ENCODE assay signal across 10 cellular contexts in genomic region chr5:140358738-140359310, GRCh38. TPM values are rescaled to one million over a fixed set of nuclear protein-coding genes. Genes with fewer than 3 reads are reported as not detected.
DNase-seq lines count a peak whose midpoint lies in the region; ATAC-seq lines count a peak whose summit lies in the region.
"Had no signal": no experiment of that assay in that cellular context is flagged by ENCODE, and none has a peak within 500 bp of the region (broad histone marks: within the 10 kb centered on the region; RNA-seq: fewer than 3 reads in every experiment).

No MANE protein-coding gene starts in this region.

- no peak overlapping the region for H3K4me2 ChIP-seq in neuronal stem cell (ENCODE audit: insufficient read depth, low read length, poor library complexity, severe bottlenecking)

- WGBS in neuronal stem cell (ENCODE audit: extremely low coverage in 2 of 2, insufficient read length in 2 of 2, insufficient replicate concordance in 1 of 2), 2 donors, result no CpG with 5 or more reads among the region's 4 CpGs

- H3K36me3 Mint-ChIP-seq in activated T-helper 1 cell treated with anti-CD3 and anti-CD28 coated beads, Interleukin-12 subunit alpha, Interleukin-12 subunit beta, Interleukin-2, Interleukin-4 antibody, amounts not matched to agents 30 ng/mL and 10 ng/mL and 1 ng/mL, durations not matched to agents 14 hours and 24 hours and 36 hours (ENCODE audit: low read depth), result no peaks in the 10 kb centered on the region
- H3K36me3 Mint-ChIP-seq: activated naive CD8-positive, alpha-beta T cell had no signal

- H3K9me3 Mint-ChIP-seq in activated T-helper 1 cell treated with anti-CD3 and anti-CD28 coated beads, Interleukin-12 subunit alpha, Interleukin-12 subunit beta, Interleukin-2, Interleukin-4 antibody, amounts not matched to agents 30 ng/mL and 10 ng/mL and 1 ng/mL, durations not matched to agents 14 hours and 24 hours and 36 hours, result no peaks in the 10 kb centered on the region
- H3K9me3 Mint-ChIP-seq: stimulated activated naive CD8-positive, alpha-beta T cell treated with anti-CD3 and anti-CD28 coated beads, Interleukin-15, Interleukin-2, amounts not matched to agents 100 ng/mL and 50 ng/mL, for 24 hours had no signal

- peaks cover 0 to 3% (median 2%) of the 10 kb centered on the region in 3 experiments for H3K27me3 ChIP-seq in neuronal stem cell (ENCODE audit: control insufficient read depth in 3 of 3, insufficient read depth in 3 of 3, low read depth in 1 of 3, low read length in 3 of 3)

- DNase-seq in ELR (ENCODE audit: low read depth) (peak; percentile 78), NCI-H1694 treated with DMSO at 0.1 percent for 48 hours (lab: John Stamatoyannopoulos, UW) (peak; percentile 22), cerebellar cortex (ENCODE audit: low spot score) (peak; percentile 61), neuronal stem cell (ENCODE audit: low spot score) (peak; percentile 54)
- DNase-seq in activated T-helper 1 cell treated with anti-CD3 and anti-CD28 coated beads, Interleukin-12 subunit alpha, Interleukin-12 subunit beta, Interleukin-2, Interleukin-4 antibody, amounts not matched to agents 30 ng/mL and 10 ng/mL and 1 ng/mL, durations not matched to agents 14 hours and 24 hours and 36 hours (ENCODE audit: low spot score), result no peak

- H3K4ac ChIP-seq in neuronal stem cell (ENCODE audit: low read length), result no peak overlapping the region

- H4K91ac ChIP-seq in neuronal stem cell (ENCODE audit: low read depth, low read length, poor library complexity), result no peak overlapping the region

- H3K36me3 ChIP-seq in neuronal stem cell (replicated peaks in 1 of 2; ENCODE audit: control insufficient read depth in 2 of 2, insufficient read depth in 2 of 2, low read length in 2 of 2), result no peaks in the 10 kb centered on the region

- H3K27me3 Mint-ChIP-seq in activated T-helper 1 cell treated with anti-CD3 and anti-CD28 coated beads, Interleukin-12 subunit alpha, Interleukin-12 subunit beta, Interleukin-2, Interleukin-4 antibody, amounts not matched to agents 30 ng/mL and 10 ng/mL and 1 ng/mL, durations not matched to agents 14 hours and 24 hours and 36 hours (ENCODE audit: insufficient read depth), result peaks cover 4% of the 10 kb centered on the region

- no peak overlapping the region for H3K27ac ChIP-seq in neuronal stem cell (replicated peaks; ENCODE audit: low read length)

- no peak overlapping the region for H2BK5ac ChIP-seq in neuronal stem cell (ENCODE audit: low read length)

- H3K4me1 Mint-ChIP-seq in activated T-helper 1 cell treated with anti-CD3 and anti-CD28 coated beads, Interleukin-12 subunit alpha, Interleukin-12 subunit beta, Interleukin-2, Interleukin-4 antibody, amounts not matched to agents 30 ng/mL and 10 ng/mL and 1 ng/mL, durations not matched to agents 14 hours and 24 hours and 36 hours (ENCODE audit: low read depth), result peaks cover 23% of the 10 kb centered on the region

- no peak overlapping the region for H2AFZ ChIP-seq in neuronal stem cell (ENCODE audit: low read length)

- H2BK120ac ChIP-seq in neuronal stem cell (ENCODE audit: low read depth, low read length), result no peak overlapping the region

- H4K8ac ChIP-seq in neuronal stem cell (ENCODE audit: low read depth, low read length), result no peak overlapping the region

- H3K4me3 ChIP-seq in neuronal stem cell (ENCODE audit: low read length in 2 of 2), result no peak overlapping the region

- no peak overlapping the region for H3K23ac ChIP-seq in neuronal stem cell (ENCODE audit: low read depth, low read length, poor library complexity)

- H3K4me3 Mint-ChIP-seq in activated T-helper 1 cell treated with anti-CD3 and anti-CD28 coated beads, Interleukin-12 subunit alpha, Interleukin-12 subunit beta, Interleukin-2, Interleukin-4 antibody, amounts not matched to agents 30 ng/mL and 10 ng/mL and 1 ng/mL, durations not matched to agents 14 hours and 24 hours and 36 hours, result no peak overlapping the region
- H3K4me3 Mint-ChIP-seq: activated naive CD8-positive, alpha-beta T cell; stimulated activated naive CD8-positive, alpha-beta T cell treated with anti-CD3 and anti-CD28 coated beads, Interleukin-15, Interleukin-2, amounts not matched to agents 100 ng/mL and 50 ng/mL, for 24 hours had no signal

- no peak overlapping the region for H3K18ac ChIP-seq in neuronal stem cell (ENCODE audit: low read length)

- no peaks in the 10 kb centered on the region for H3K9me3 ChIP-seq in neuronal stem cell (replicated peaks in 1 of 2; ENCODE audit: control insufficient read depth in 2 of 2, insufficient read depth in 1 of 2, low read depth in 1 of 2, low read length in 2 of 2)

- H3K79me1 ChIP-seq in neuronal stem cell (ENCODE audit: low read depth, low read length), result no peaks in the 10 kb centered on the region

- no peak overlapping the region for H2AK5ac ChIP-seq in neuronal stem cell (ENCODE audit: low read depth, low read length)

- H3K14ac ChIP-seq in neuronal stem cell (ENCODE audit: low read length), result no peak overlapping the region

- no peak overlapping the region for H3K27ac Mint-ChIP-seq in activated T-helper 1 cell treated with anti-CD3 and anti-CD28 coated beads, Interleukin-12 subunit alpha, Interleukin-12 subunit beta, Interleukin-2, Interleukin-4 antibody, amounts not matched to agents 30 ng/mL and 10 ng/mL and 1 ng/mL, durations not matched to agents 14 hours and 24 hours and 36 hours
- H3K27ac Mint-ChIP-seq: activated naive CD8-positive, alpha-beta T cell; stimulated activated naive CD8-positive, alpha-beta T cell treated with anti-CD3 and anti-CD28 coated beads, Interleukin-15, Interleukin-2, amounts not matched to agents 100 ng/mL and 50 ng/mL, for 24 hours had no signal

- intact Hi-C loops in activated T-helper 1 cell treated with anti-CD3 and anti-CD28 coated beads, Interleukin-12 subunit alpha, Interleukin-12 subunit beta, Interleukin-2, Interleukin-4 antibody, amounts not matched to agents 30 ng/mL and 10 ng/mL and 1 ng/mL, durations not matched to agents 14 hours and 24 hours and 36 hours (cut with micrococcal nuclease), result no loop called here

- peaks cover 0 to 12% of the 10 kb centered on the region in 2 donors for H3K4me1 ChIP-seq in neuronal stem cell (ENCODE audit: control insufficient read depth in 2 of 2, insufficient read depth in 1 of 2, low read depth in 1 of 2, low read length in 2 of 2)

- H2BK15ac ChIP-seq in neuronal stem cell (ENCODE audit: low read length), result no peak overlapping the region

- ATAC-seq in HG03139 (IDR thresholded peaks at IDR 0.05; ENCODE audit: unreplicated experiment) (no peak), HG02885 (IDR thresholded peaks at IDR 0.05; ENCODE audit: poor library complexity, unreplicated experiment) (no peak), HG03342 (IDR thresholded peaks at IDR 0.05; ENCODE audit: unreplicated experiment) (no peak)

- no peak overlapping the region for H3K9ac ChIP-seq in neuronal stem cell (ENCODE audit: low read depth, low read length, poor library complexity)

- no peak overlapping the region for H2BK12ac ChIP-seq in neuronal stem cell (ENCODE audit: low read length)

RNA-seq across cellular contexts. Expression of gene SLC4A9, which starts 1.2 kb away (rescaled TPM):
- polyA plus RNA-seq in neuronal stem cell (2013, experiment 1 of 2), result 0.04 TPM
- 0.01 TPM for polyA plus RNA-seq in neuronal stem cell (2013, experiment 2 of 2)
- not detected in 2 replicates for total RNA-seq in activated T-helper 1 cell treated with anti-CD3 and anti-CD28 coated beads, Interleukin-12 subunit alpha, Interleukin-12 subunit beta, Interleukin-2, Interleukin-4 antibody, amounts not matched to agents 30 ng/mL and 10 ng/mL and 1 ng/mL, durations not matched to agents 14 hours and 24 hours and 36 hours

RNA-seq across cellular contexts. Expression of gene HBEGF, which starts 12.4 kb away (rescaled TPM):
- polyA plus RNA-seq in neuronal stem cell (2013, experiment 1 of 2), result 6.6 TPM
- polyA plus RNA-seq in neuronal stem cell (2013, experiment 2 of 2), result 6.7 TPM
- total RNA-seq in activated T-helper 1 cell treated with anti-CD3 and anti-CD28 coated beads, Interleukin-12 subunit alpha, Interleukin-12 subunit beta, Interleukin-2, Interleukin-4 antibody, amounts not matched to agents 30 ng/mL and 10 ng/mL and 1 ng/mL, durations not matched to agents 14 hours and 24 hours and 36 hours, result 28.5 and 28.9 TPM in 2 replicates

RNA-seq across cellular contexts. Expression of gene ANKHD1, which starts 42.8 kb away (rescaled TPM):
- polyA plus RNA-seq in neuronal stem cell (2013, experiment 1 of 2), result 63.3 TPM
- 63.6 TPM for polyA plus RNA-seq in neuronal stem cell (2013, experiment 2 of 2)
- 121 and 123 TPM in 2 replicates for total RNA-seq in activated T-helper 1 cell treated with anti-CD3 and anti-CD28 coated beads, Interleukin-12 subunit alpha, Interleukin-12 subunit beta, Interleukin-2, Interleukin-4 antibody, amounts not matched to agents 30 ng/mL and 10 ng/mL and 1 ng/mL, durations not matched to agents 14 hours and 24 hours and 36 hours

RNA-seq across cellular contexts. Expression of gene PFDN1, which starts 55.9 kb away (rescaled TPM):
- 315 TPM for polyA plus RNA-seq in neuronal stem cell (2013, experiment 1 of 2)
- 299 TPM for polyA plus RNA-seq in neuronal stem cell (2013, experiment 2 of 2)
- total RNA-seq in activated T-helper 1 cell treated with anti-CD3 and anti-CD28 coated beads, Interleukin-12 subunit alpha, Interleukin-12 subunit beta, Interleukin-2, Interleukin-4 antibody, amounts not matched to agents 30 ng/mL and 10 ng/mL and 1 ng/mL, durations not matched to agents 14 hours and 24 hours and 36 hours, result 59.5 and 60.6 TPM in 2 replicates
